10 cellular contexts compared by ENCODE assay signal in the genomic region with DNA sequence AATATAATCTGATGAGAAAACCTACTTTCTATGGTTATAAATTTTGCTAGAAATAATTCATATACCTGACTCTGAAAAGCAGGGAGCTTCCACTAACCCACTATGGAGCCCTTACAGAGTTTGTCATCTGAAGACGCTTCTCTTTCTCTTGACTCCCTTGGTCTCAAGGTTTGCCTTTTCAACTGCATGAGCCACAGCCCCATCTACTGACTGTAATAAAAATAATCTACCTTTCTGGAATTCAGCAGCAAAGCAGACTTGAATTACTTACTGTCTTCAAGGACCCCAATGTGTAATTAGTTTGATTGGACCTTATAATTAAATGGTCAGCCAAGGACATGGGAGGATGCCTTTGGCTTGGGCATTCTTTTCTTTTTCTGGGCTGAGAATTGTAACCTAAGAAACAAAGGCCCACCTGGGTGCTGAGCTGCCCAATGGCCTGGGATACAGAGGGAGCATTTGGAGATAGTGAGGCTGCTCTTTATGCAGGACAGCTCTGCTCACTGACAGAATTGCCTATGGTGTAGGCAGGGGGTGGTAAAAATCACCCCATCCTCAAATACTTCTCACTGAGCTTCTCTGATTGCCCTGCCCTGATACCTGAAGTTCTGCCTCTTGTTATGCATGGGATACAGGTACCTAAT.
A peak's percentile ranks its signal among the peaks of the same experiment; 100 is the strongest.
DNase-seq lines count a peak whose midpoint lies in the region; ATAC-seq and TF ChIP-seq lines count a peak whose summit lies in the region.
"Had no signal": no experiment of that assay in that cellular context is flagged by ENCODE, and none has a peak within 500 bp of the region (broad histone marks: within the 10 kb centered on the region; RNA-seq: fewer than 3 reads in every experiment).

No MANE protein-coding gene starts in this region.

- WGBS in body of pancreas, 2 donors, result 10 to 16% methylated on average over 1 of the region's 1 CpG

- DNase-seq in NCI-H1694 treated with DMSO at 0.1 percent for 48 hours (lab: John Stamatoyannopoulos, UW) (peak; percentile 44), body of pancreas (peak in 1 of 4 donors; percentile 12), lower lobe of right lung (no peak), AG08396 (ENCODE audit: low spot score) (no peak)
- DNase-seq in activated T-cell treated with anti-CD3 and anti-CD28 coated beads, Interleukin-2, amount 50 U/mL, for 1 hour, result no peak
- DNase-seq in stimulated activated CD4-positive, alpha-beta T cell treated with anti-CD3 and anti-CD28 coated beads, Interleukin-2, amount 100 ng/mL, for 24 hours, result no peak
- DNase-seq: effector memory CD8-positive, alpha-beta T cell had no signal

- H3F3A ChIP-seq in DOHH2 (ENCODE audit: control insufficient read depth, insufficient read depth), result no peaks in the 10 kb centered on the region

- H3K4me2 ChIP-seq in DOHH2 (ENCODE audit: low read length), result no peak overlapping the region

- TF ChIP-seq CTCF in DOHH2 (IDR thresholded peaks at IDR 0.05; ENCODE audit: low read depth, low read length, poor library complexity, severe bottlenecking), result peak; percentile 22
- peak in 6 of 7 experiments; percentile 13 to 63 (median 58) for TF ChIP-seq CTCF in body of pancreas (IDR thresholded peaks at IDR 0.05)
- peak; percentile 36 for TF ChIP-seq CTCF in lower lobe of right lung (IDR thresholded peaks at IDR 0.05)

- H3K4me1 ChIP-seq in DOHH2 (ENCODE audit: control insufficient read depth, low read length), result no peaks in the 10 kb centered on the region
- H3K4me1 ChIP-seq in body of pancreas, result peaks cover 10% of the 10 kb centered on the region
- H3K4me1 ChIP-seq in lower lobe of right lung, result no peaks in the 10 kb centered on the region
- H3K4me1 ChIP-seq: prostate gland had no signal

- no peak overlapping the region for H3K4me3 ChIP-seq in DOHH2 (ENCODE audit: low read length)
- H3K4me3 ChIP-seq in body of pancreas, result no peak overlapping the region
- no peak overlapping the region for H3K4me3 ChIP-seq in lower lobe of right lung
- H3K4me3 ChIP-seq: prostate gland had no signal

- intact Hi-C loops in body of pancreas (cut with DNase I), result no loop called here
- intact Hi-C loops in lower lobe of right lung (cut with DNase I), result no loop called here

- H3K9me3 ChIP-seq in DOHH2 (ENCODE audit: control insufficient read depth, insufficient read depth, low read length), result no peaks in the 10 kb centered on the region
- H3K9me3 ChIP-seq in body of pancreas, result no peaks in the 10 kb centered on the region
- no peaks in the 10 kb centered on the region for H3K9me3 ChIP-seq in lower lobe of right lung
- H3K9me3 ChIP-seq: prostate gland had no signal

- no peaks in the 10 kb centered on the region for H3K79me2 ChIP-seq in DOHH2 (ENCODE audit: control insufficient read depth, low read length)

- TF ChIP-seq POLR2A in body of pancreas (IDR thresholded peaks at IDR 0.05), result no peak

- H3K9me2 ChIP-seq in DOHH2 (replicated peaks; ENCODE audit: control insufficient read depth, low read length), result no peaks in the 10 kb centered on the region

- H3K27me3 ChIP-seq in DOHH2 (ENCODE audit: control insufficient read depth, low read length), result no peaks in the 10 kb centered on the region
- H3K27me3 ChIP-seq in body of pancreas, result no peaks in the 10 kb centered on the region
- no peaks in the 10 kb centered on the region for H3K27me3 ChIP-seq in lower lobe of right lung (ENCODE audit: low read depth)

- no peaks in the 10 kb centered on the region for H4K20me1 ChIP-seq in DOHH2 (ENCODE audit: control insufficient read depth, insufficient read depth, low read depth, low read length)

- ATAC-seq in body of pancreas (no peak), lower lobe of right lung (no peak), GM19324 (IDR thresholded peaks at IDR 0.05; ENCODE audit: low FRiP score, unreplicated experiment) (no peak)
- ATAC-seq: effector memory CD8-positive, alpha-beta T cell had no signal

- no peaks in the 10 kb centered on the region for H3K36me3 ChIP-seq in DOHH2 (ENCODE audit: control insufficient read depth, low read length)
- no peaks in the 10 kb centered on the region for H3K36me3 ChIP-seq in body of pancreas (replicated peaks in 1 of 2; ENCODE audit: insufficient read depth in 1 of 2, low read depth in 2 of 2)
- H3K36me3 ChIP-seq in lower lobe of right lung, result no peaks in the 10 kb centered on the region
- H3K36me3 ChIP-seq: prostate gland had no signal

- no peak overlapping the region for H3K27ac ChIP-seq in DOHH2 (ENCODE audit: low read depth, low read length)
- H3K27ac ChIP-seq in body of pancreas, result no peak overlapping the region
- H3K27ac ChIP-seq in lower lobe of right lung, result no peak overlapping the region
- H3K27ac ChIP-seq: prostate gland had no signal
